8 cellular contexts compared by ENCODE assay signal in genomic region chr3:150603888-150604319, GRCh38. TPM values are rescaled to one million over a fixed set of nuclear protein-coding genes. Genes with fewer than 3 reads are reported as not detected.
DNase-seq lines count a peak whose midpoint lies in the region; ATAC-seq and TF ChIP-seq lines count a peak whose summit lies in the region.

No MANE protein-coding gene starts in this region.

- no peak for ATAC-seq in HG02973 (IDR thresholded peaks at IDR 0.05; ENCODE audit: unreplicated experiment)

- peaks cover 96% of the 10 kb centered on the region for H3K4me1 Mint-ChIP-seq in brain

- H3K9me2 ChIP-seq in Loucy (replicated peaks; ENCODE audit: low read depth, low read length): no peaks in the 10 kb centered on the region

- H3F3A ChIP-seq in Loucy (ENCODE audit: low read depth): no peaks in the 10 kb centered on the region

- H3K9me3 ChIP-seq in Loucy (ENCODE audit: insufficient read depth, low read depth, low read length): no peaks in the 10 kb centered on the region
- H3K9me3 ChIP-seq in thyroid gland: no peaks in the 10 kb centered on the region

- H3K4me2 ChIP-seq in Loucy (ENCODE audit: low read depth, low read length, poor library complexity, severe bottlenecking): peak overlapping the region; percentile 93

- H3K27me3 ChIP-seq in Loucy (ENCODE audit: insufficient read depth, low read length, poor library complexity, severe bottlenecking) (no peaks in the 10 kb centered on the region), thyroid gland (no peaks in the 10 kb centered on the region)

- WGBS in lower leg skin, 2 donors: 0 to 1% methylated on average over 16 of the region's 16 CpGs
- WGBS in thyroid gland, 2 donors: 0 to 1% methylated on average over 14 to 16 of the region's 16 CpGs

- H3K4me1 ChIP-seq in Loucy (ENCODE audit: insufficient read depth, low read length, poor library complexity, severe bottlenecking) (peaks cover 67% of the 10 kb centered on the region), thyroid gland (peaks cover 20 to 43% of the 10 kb centered on the region in 2 donors)

- peak overlapping the region; percentile 81 for H3K9ac ChIP-seq in Loucy (ENCODE audit: low read depth, low read length, poor library complexity, severe bottlenecking)

- intact Hi-C loops in lower leg skin (cut with DNase I; ENCODE audit: low total_unique reads): no loop called here
- intact Hi-C loops in thyroid gland (cut with DNase I): loop anchor here (5.0 kb wide), 1 partner anchor 57 kb away; the partner anchor contains the start of genes EIF2A and SERP1

- H3K4me3 ChIP-seq in GM12865 (ENCODE audit: low read depth, low read length): peak overlapping the region; percentile 99
- peak overlapping the region; percentile 73 for H3K4me3 ChIP-seq in Loucy (ENCODE audit: low read length, poor library complexity, severe bottlenecking)
- H3K4me3 ChIP-seq in lower leg skin (ENCODE audit: low read depth, poor library complexity, severe bottlenecking): peak overlapping the region; percentile 69
- peak overlapping the region; percentile 42 to 79 (median 54) for H3K4me3 ChIP-seq in thyroid gland (replicated peaks in 1 of 3)

- peak overlapping the region; percentile 94 to 97 (median 97) for H3K27ac ChIP-seq in thyroid gland

- TF ChIP-seq CTCF in GM12865 (IDR thresholded peaks at IDR 0.05; ENCODE audit: insufficient read depth, low read depth, low read length, missing control alignments) (no peak), Loucy (conservative IDR thresholded peaks at IDR 0.05; ENCODE audit: low read length) (no peak), brain (conservative IDR thresholded peaks at IDR 0.05) (no peak), lower leg skin (IDR thresholded peaks at IDR 0.05) (no peak), thyroid gland (IDR thresholded peaks at IDR 0.05) (no peak)

- peaks cover 14% of the 10 kb centered on the region for H3K27me3 Mint-ChIP-seq in brain

- peaks cover 53% of the 10 kb centered on the region for H4K20me1 ChIP-seq in Loucy (ENCODE audit: insufficient read depth, low read length, poor library complexity, severe bottlenecking)

- H3K4me3 Mint-ChIP-seq in brain: peak overlapping the region; percentile 93 to 100 (median 98)

- peak overlapping the region; percentile 99 to 100 (median 100) for H3K27ac Mint-ChIP-seq in brain

- H3K79me2 ChIP-seq in Loucy (ENCODE audit: insufficient read depth, low read length): peaks cover 85% of the 10 kb centered on the region

- H3K36me3 ChIP-seq in Loucy (ENCODE audit: insufficient read depth, low read length): no peaks in the 10 kb centered on the region
- H3K36me3 ChIP-seq in thyroid gland: no peaks in the 10 kb centered on the region

- TF ChIP-seq POLR2A in lower leg skin (IDR thresholded peaks at IDR 0.05) (no peak), thyroid gland (IDR thresholded peaks at IDR 0.05) (no peak)

- no peak for DNase-seq in GM12865 (ENCODE audit: low read depth)
- DNase-seq in lower leg skin (ENCODE audit: low spot score in 2 of 2): peak in 1 of 2 donors; percentile 21
- DNase-seq in thyroid gland: peak; percentile 26 to 35
- no peak for DNase-seq in GM19238 (ENCODE audit: insufficient read length, low spot score)
- no peak for DNase-seq in NCI-H446 treated with DMSO at 0.1 percent for 48 hours (lab: John Stamatoyannopoulos, UW)

- H3K9me3 Mint-ChIP-seq in brain: peaks cover 0 to 4% (median 0%) of the 10 kb centered on the region in 5 experiments

- H3K36me3 Mint-ChIP-seq in brain: peaks cover 40% of the 10 kb centered on the region

- peak overlapping the region; percentile 44 for H2AFZ ChIP-seq in Loucy (ENCODE audit: low read length)

RNA-seq across cellular contexts. Expression of gene SELENOT, which starts 0.8 kb away (rescaled TPM):
- 47.2 TPM for polyA plus RNA-seq in brain (ENCODE audit: insufficient read depth, low read depth, low replicate concordance)
- total RNA-seq in lower leg skin (10 to 100 TPM; 39.2 to 76.8 (median 64.8) TPM), thyroid gland (100 to 1,000 TPM in 3 of 4 donors, 10 to 100 TPM in 1; 98.8 to 168 (median 137) TPM)

RNA-seq across cellular contexts. Expression of gene EIF2A, which starts 57.3 kb away (rescaled TPM):
- polyA plus RNA-seq in brain (ENCODE audit: insufficient read depth, low read depth, low replicate concordance): 62.8 TPM
- total RNA-seq in lower leg skin (100 to 1,000 TPM; 132 to 223 (median 187) TPM), thyroid gland (100 to 1,000 TPM; 179 to 198 (median 189) TPM)

RNA-seq across cellular contexts. Expression of gene SERP1, which starts 57.6 kb away (rescaled TPM):
- polyA plus RNA-seq in brain (ENCODE audit: insufficient read depth, low read depth, low replicate concordance): 57.0 TPM
- 100 to 1,000 TPM; 155 to 282 (median 197) TPM for total RNA-seq in lower leg skin
- total RNA-seq in thyroid gland: 100 to 1,000 TPM; 146 to 355 (median 270) TPM

Comparison
In these comparisons a context has a peak if more than half of its experiments do, and no peak if none do; other contexts are left out.
1. DNase-seq: peak in thyroid gland (2 of 2); none in GM12865 (single experiment), GM19238 (single experiment) and NCI-H446 treated with DMSO at 0.1 percent for 48 hours (single experiment).
2. Peak in every context shown above with its lines, with median percentiles within 50 percentile points of each other: H3K4me3 ChIP-seq.